Comparison of ENCODE assay signal across 8 cellular contexts in the genomic region with DNA sequence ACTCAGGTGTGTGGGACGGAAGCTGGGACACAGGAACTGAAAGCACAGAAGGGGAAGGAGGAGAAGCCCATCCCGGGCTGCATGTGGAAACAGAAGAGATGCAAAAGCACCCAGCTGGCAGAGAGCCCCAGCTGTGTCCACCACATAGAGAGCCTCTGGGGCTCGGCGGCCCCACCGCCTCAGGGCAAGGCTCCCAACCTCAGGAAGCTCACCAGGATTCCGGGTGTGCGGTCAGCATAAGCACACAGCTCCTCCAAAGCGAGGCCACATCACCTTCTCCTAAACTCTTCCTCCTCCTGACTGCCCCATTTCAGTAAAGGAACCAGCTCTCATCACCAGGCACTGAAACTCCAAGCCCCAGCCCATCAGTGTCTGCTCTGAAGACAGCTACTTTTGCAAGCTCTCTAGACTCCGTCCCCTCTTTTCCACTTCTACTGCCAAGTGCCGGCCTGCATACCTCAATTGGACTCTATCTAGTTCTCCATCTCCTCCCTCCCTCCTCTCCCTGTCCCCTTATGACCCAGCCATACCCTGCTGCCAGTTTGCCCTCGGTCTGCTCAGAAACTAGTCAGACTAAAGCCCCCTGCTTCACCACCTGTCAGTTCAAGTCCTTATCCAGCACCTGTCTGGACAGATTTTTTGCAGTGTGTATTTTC. TPM values are rescaled to one million over a fixed set of nuclear protein-coding genes. Genes with fewer than 3 reads are reported as not detected.
DNase-seq lines count a peak whose midpoint lies in the region; ATAC-seq, FAIRE-seq and TF ChIP-seq lines count a peak whose summit lies in the region.

No MANE protein-coding gene starts in this region.

- H4K20me1 ChIP-seq in endothelial cell of umbilical vein (replicated peaks; ENCODE audit: control insufficient read depth, extremely low read depth, insufficient read depth, low read length), result no peaks in the 10 kb centered on the region

- H3K9ac ChIP-seq in endothelial cell of umbilical vein (replicated peaks; ENCODE audit: extremely low read depth, insufficient read depth, low read length) (peak overlapping the region; percentile 35), skeletal muscle tissue (ENCODE audit: low read depth in 1 of 3, low read length in 3 of 3) (peak overlapping the region; percentile 34 to 58 (median 46))

- H3K79me2 ChIP-seq in endothelial cell of umbilical vein (ENCODE audit: control insufficient read depth, insufficient read depth, low read length), result peaks cover 63% of the 10 kb centered on the region

- peak overlapping the region; percentile 25 for H3K4me2 ChIP-seq in endothelial cell of umbilical vein (ENCODE audit: insufficient read depth, low read length)

- peak; percentile 90 for DNase-seq in MV-4-11 (lab: John Stamatoyannopoulos, UW)
- DNase-seq in endothelial cell of umbilical vein (ENCODE audit: low read depth, low spot score), result no peak
- no peak for DNase-seq in D341Med (ENCODE audit: low spot score)
- no peak for DNase-seq in HAP-1 (ENCODE audit: low spot score in 2 of 2)
- DNase-seq in foreskin keratinocyte, result no peak

- dilution Hi-C loops in endothelial cell of umbilical vein (cut with MboI; ENCODE audit: extremely low pct_ligation_motif_present, low sequenced_read_pairs), result no loop called here

- H3K4me1 ChIP-seq in endothelial cell of umbilical vein (ENCODE audit: control insufficient read depth, extremely low read depth, insufficient read depth, low read length) (peaks cover 72% of the 10 kb centered on the region), skeletal muscle tissue (ENCODE audit: control insufficient read depth in 3 of 3, insufficient read depth in 3 of 3, low read length in 3 of 3) (peaks cover 81 to 82% (median 81%) of the 10 kb centered on the region in 3 donors), HAP-1 (peaks cover 32% of the 10 kb centered on the region), foreskin keratinocyte (no peaks in the 10 kb centered on the region)

- peaks cover 0 to 5% of the 10 kb centered on the region in 2 experiments for H3K36me3 ChIP-seq in endothelial cell of umbilical vein (ENCODE audit: control insufficient read depth in 2 of 2, extremely low read depth in 1 of 2, insufficient read depth in 2 of 2, low read length in 2 of 2)
- no peaks in the 10 kb centered on the region for H3K36me3 ChIP-seq in skeletal muscle tissue (ENCODE audit: control insufficient read depth in 3 of 3, insufficient read depth in 3 of 3, low read length in 3 of 3)
- no peaks in the 10 kb centered on the region; the same call in 1 of the 2 replicates for H3K36me3 ChIP-seq in HAP-1 (replicated peaks)

- BruUV-seq in endothelial cell of umbilical vein (replicated peaks; lab: Mats Ljungman, UMichigan), result no TSS peak

- intact Hi-C loops in endothelial cell of umbilical vein (cut with micrococcal nuclease), result loop anchor here (1.0 kb wide), 1 partner anchor 29 kb away; no protein-coding TSS in a partner anchor

- TF ChIP-seq CTCF in endothelial cell of umbilical vein (IDR thresholded peaks at IDR 0.05; ENCODE audit: extremely low read depth in 1 of 2, insufficient read depth in 1 of 2, low read depth in 1 of 2, low read length in 2 of 2), result no peak
- no peak for TF ChIP-seq CTCF in foreskin keratinocyte (conservative IDR thresholded peaks at IDR 0.05)

- no peaks in the 10 kb centered on the region for H3K9me1 ChIP-seq in endothelial cell of umbilical vein (replicated peaks; ENCODE audit: control insufficient read depth, extremely low read depth, insufficient read depth, low read length)

- POLR2A ChIA-PET in endothelial cell of umbilical vein (lab: Charles Lee), result no interaction called here

- H3K9me3 ChIP-seq in endothelial cell of umbilical vein (replicated peaks; ENCODE audit: control insufficient read depth, insufficient read depth, low read length), result no peaks in the 10 kb centered on the region
- H3K9me3 ChIP-seq in skeletal muscle tissue (ENCODE audit: control insufficient read depth in 3 of 3, low read length in 3 of 3), result no peaks in the 10 kb centered on the region
- no peaks in the 10 kb centered on the region for H3K9me3 ChIP-seq in HAP-1

- no peak for FAIRE-seq in endothelial cell of umbilical vein (lab: Jason Lieb, UNC)

- peak; percentile 23 for ATAC-seq in GM19043 (IDR thresholded peaks at IDR 0.05; ENCODE audit: low read depth, unreplicated experiment)
- ATAC-seq in HG03378 (IDR thresholded peaks at IDR 0.05; ENCODE audit: unreplicated experiment), result no peak
- ATAC-seq in foreskin keratinocyte, result no peak

- H2AFZ ChIP-seq in endothelial cell of umbilical vein (ENCODE audit: low read depth, low read length), result no peak overlapping the region

- CTCF ChIA-PET in endothelial cell of umbilical vein (lab: Charles Lee), result interaction anchor here (1.0 to 2.1 kb wide), 7 partner anchors 13 to 58 kb away, joined by 3 to 6 read pairs (median 3); no protein-coding TSS in a partner anchor

- TF ChIP-seq POLR2A in endothelial cell of umbilical vein (IDR thresholded peaks at IDR 0.05; ENCODE audit: low read depth, low read length), result no peak

- no peaks in the 10 kb centered on the region for H3K27me3 ChIP-seq in endothelial cell of umbilical vein (ENCODE audit: control insufficient read depth in 2 of 2, insufficient read depth in 2 of 2, low read length in 2 of 2)
- no peaks in the 10 kb centered on the region for H3K27me3 ChIP-seq in skeletal muscle tissue (ENCODE audit: control insufficient read depth in 3 of 3, insufficient read depth in 3 of 3, low read length in 3 of 3)
- no peaks in the 10 kb centered on the region for H3K27me3 ChIP-seq in HAP-1 (ENCODE audit: low read depth)
- no peaks in the 10 kb centered on the region for H3K27me3 ChIP-seq in foreskin keratinocyte

- H3K27ac ChIP-seq in endothelial cell of umbilical vein (ENCODE audit: insufficient read depth, low read depth, low read length) (peak overlapping the region; percentile 60), skeletal muscle tissue (ENCODE audit: low read depth, low read length) (peak overlapping the region; percentile 57), foreskin keratinocyte (no peak overlapping the region)

- H3K4me3 ChIP-seq in endothelial cell of umbilical vein (replicated peaks in 1 of 3; ENCODE audit: insufficient read depth in 1 of 3, low read depth in 1 of 3, low read length in 3 of 3) (no peak overlapping the region), skeletal muscle tissue (ENCODE audit: low read length in 3 of 3) (peak overlapping the region; percentile 35 to 38 (median 38)), HAP-1 (no peak overlapping the region)

- in situ Hi-C loops in HAP-1 (cut with MboI; ENCODE audit: low sequenced_read_pairs), result no loop called here

TF ChIP-seq in endothelial cell of umbilical vein, 7 proteins besides CTCF, POLR2A, EP300 and RAD21:
- TF ChIP-seq POLR2AphosphoS5 (IDR thresholded peaks at IDR 0.05; ENCODE audit: insufficient read depth, low read depth, low read length) (no peak), GATA2 (IDR thresholded peaks at IDR 0.05; ENCODE audit: insufficient read depth, insufficient read length, low read depth, low read length) (peak; percentile 13), MYC (IDR thresholded peaks at IDR 0.05; ENCODE audit: low read depth, low read length) (no peak), FOS (IDR thresholded peaks at IDR 0.05; ENCODE audit: borderline replicate concordance, insufficient read depth, low read length) (no peak), JUN (IDR thresholded peaks at IDR 0.05; ENCODE audit: borderline replicate concordance, insufficient read depth, insufficient read length, low read depth) (no peak), EZH2 (IDR thresholded peaks at IDR 0.05; ENCODE audit: borderline replicate concordance, low read depth, low read length, severe bottlenecking) (no peak)
- TF ChIP-seq, protein P1, sequence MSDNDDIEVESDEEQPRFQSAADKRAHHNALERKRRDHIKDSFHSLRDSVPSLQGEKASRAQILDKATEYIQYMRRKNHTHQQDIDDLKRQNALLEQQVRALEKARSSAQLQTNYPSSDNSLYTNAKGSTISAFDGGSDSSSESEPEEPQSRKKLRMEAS (IDR thresholded peaks at IDR 0.05; ENCODE audit: insufficient read depth, insufficient read length), result no peak

RNA-seq across cellular contexts. Expression of a gene that starts 6.0 kb away (rescaled TPM):
- total RNA-seq in endothelial cell of umbilical vein (50.2 and 50.4 TPM in 2 replicates), skeletal muscle tissue (24.5 TPM), foreskin keratinocyte (12.3 and 12.5 TPM in 2 replicates)
- polyA plus RNA-seq in endothelial cell of umbilical vein (23.0 and 33.3 TPM in 2 replicates), foreskin keratinocyte (6.7 and 6.9 TPM in 2 replicates)
- polyA plus RNA-seq in endothelial cell of umbilical vein (2011; cell fraction: cytosol; rRNA removed), result 25.7 and 28.4 TPM in 2 replicates
- 23.1 and 27.7 TPM in 2 replicates for polyA plus RNA-seq in endothelial cell of umbilical vein (2011; cell fraction: nucleus; rRNA removed)
- polyA plus RNA-seq in endothelial cell of umbilical vein (2012), result 22.1 and 34.0 TPM in 2 replicates
- polyA minus RNA-seq in endothelial cell of umbilical vein, result 72.3 and 84.6 TPM in 2 replicates
- polyA minus RNA-seq in endothelial cell of umbilical vein (2011; cell fraction: cytosol; rRNA and poly(A)+ RNA removed), result 19.8 TPM
- polyA minus RNA-seq in endothelial cell of umbilical vein (2011; cell fraction: nucleus; rRNA and poly(A)+ RNA removed), result 29.8 and 45.1 TPM in 2 replicates

RNA-seq across cellular contexts. Expression of a gene that starts 21.5 kb away (rescaled TPM):
- total RNA-seq in endothelial cell of umbilical vein (13.2 and 18.0 TPM in 2 replicates), skeletal muscle tissue (6.8 TPM), foreskin keratinocyte (7.6 and 8.4 TPM in 2 replicates)
- polyA plus RNA-seq in endothelial cell of umbilical vein (11.4 and 12.4 TPM in 2 replicates), foreskin keratinocyte (5.7 and 6.2 TPM in 2 replicates)
- 7.2 and 8.3 TPM in 2 replicates for polyA plus RNA-seq in endothelial cell of umbilical vein (2011; cell fraction: cytosol; rRNA removed)
- 51.5 and 69.1 TPM in 2 replicates for polyA plus RNA-seq in endothelial cell of umbilical vein (2011; cell fraction: nucleus; rRNA removed)
- 5.8 and 11.4 TPM in 2 replicates for polyA plus RNA-seq in endothelial cell of umbilical vein (2012)
- polyA minus RNA-seq in endothelial cell of umbilical vein, result 13.6 and 14.1 TPM in 2 replicates
- 8.9 TPM for polyA minus RNA-seq in endothelial cell of umbilical vein (2011; cell fraction: cytosol; rRNA and poly(A)+ RNA removed)
- 16.7 and 17.1 TPM in 2 replicates for polyA minus RNA-seq in endothelial cell of umbilical vein (2011; cell fraction: nucleus; rRNA and poly(A)+ RNA removed)

Comparison
In these comparisons a context has a peak if more than half of its experiments do, and no peak if none do; other contexts are left out.
1. H3K4me3 ChIP-seq: peak in skeletal muscle tissue (3 of 3); none in endothelial cell of umbilical vein (0 of 3) and HAP-1 (single experiment).